Comparison of ENCODE assay signal across 8 cellular contexts in the genomic region with DNA sequence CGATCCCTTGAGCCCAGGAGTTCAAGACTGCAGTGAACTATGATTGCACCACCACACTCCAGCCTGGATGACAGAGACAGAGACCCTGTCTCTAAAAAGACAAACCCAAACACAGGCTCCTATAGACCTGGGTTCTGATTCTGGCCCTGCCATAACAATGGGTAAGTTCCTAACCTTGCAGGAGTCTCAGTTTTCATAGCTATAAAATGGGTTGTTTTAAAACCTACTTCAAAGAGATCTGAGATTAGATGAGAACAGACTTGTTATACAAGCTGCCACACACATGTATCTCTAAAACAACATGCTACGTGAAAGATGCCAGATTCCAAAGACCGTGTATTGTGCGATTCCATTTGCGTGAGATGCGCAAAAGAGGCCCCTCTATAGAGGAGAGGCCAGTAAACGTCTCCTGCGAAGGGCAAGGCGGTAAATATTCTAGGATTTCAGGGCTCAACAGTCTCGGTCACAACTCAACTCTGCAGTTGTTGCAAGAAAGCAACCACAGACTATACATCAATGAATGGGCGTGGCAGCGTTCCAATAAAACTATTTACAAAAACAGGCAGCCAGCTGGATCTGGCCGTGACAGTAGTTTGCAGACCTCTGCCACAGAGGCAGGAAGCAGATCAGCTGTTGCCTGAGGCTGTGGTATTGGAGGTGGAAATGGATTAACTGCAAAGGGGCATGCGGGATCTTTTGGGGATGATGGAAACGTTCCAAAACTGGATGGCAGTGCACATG. TPM values are rescaled to one million over a fixed set of nuclear protein-coding genes. Genes with fewer than 3 reads are reported as not detected.
DNase-seq lines count a peak whose midpoint lies in the region; ATAC-seq and TF ChIP-seq lines count a peak whose summit lies in the region.

No MANE protein-coding gene starts in this region.

- no peak overlapping the region for H3K4me3 Mint-ChIP-seq in activated CD8-positive, alpha-beta T cell treated with anti-CD3 and anti-CD28 coated beads for 36 hours
- no peak overlapping the region for H3K4me3 Mint-ChIP-seq in activated CD8-positive, alpha-beta T cell treated with anti-CD3 and anti-CD28 coated beads, Interleukin-2, amount 10 ng/mL, durations not matched to agents 7 days and 5 days
- H3K4me3 Mint-ChIP-seq in activated T-helper 17 cell treated with anti-CD3 and anti-CD28 coated beads, Interleukin-2, amount 50 U/mL, for 72 hours = no peak overlapping the region

- TF ChIP-seq CTCF in activated CD8-positive, alpha-beta T cell treated with anti-CD3 and anti-CD28 coated beads for 36 hours (IDR thresholded peaks at IDR 0.05) = no peak

- DNase-seq in activated CD8-positive, alpha-beta T cell treated with anti-CD3 and anti-CD28 coated beads for 36 hours = no peak
- DNase-seq in activated CD8-positive, alpha-beta T cell treated with anti-CD3 and anti-CD28 coated beads, Interleukin-2, amount 10 ng/mL, durations not matched to agents 7 days and 5 days = no peak
- DNase-seq in hepatic stellate cell (ENCODE audit: low spot score) = peak; percentile 82
- DNase-seq in superior temporal gyrus (ENCODE audit: extremely low spot score) = peak; percentile 88
- DNase-seq in GDM1 (lab: John Stamatoyannopoulos, UW) = no peak

- CTCF ChIA-PET in activated CD8-positive, alpha-beta T cell treated with anti-CD3 and anti-CD28 coated beads for 36 hours (lab: Charles Lee) = interaction anchor here (0.7 to 9.9 kb wide), 7 partner anchors 8 to 156 kb away, joined by 3 to 87 read pairs (median 4); no protein-coding TSS in a partner anchor
- CTCF ChIA-PET in activated CD8-positive, alpha-beta T cell treated with anti-CD3 and anti-CD28 coated beads, Interleukin-2, amount 10 ng/mL, durations not matched to agents 7 days and 5 days (lab: Charles Lee) = interaction anchor here (0.6 to 1.8 kb wide), 5 partner anchors 9 to 214 kb away, joined by 3 to 6 read pairs (median 4); partner anchors contain the start of gene MGRN1

- no peak for ATAC-seq in activated CD8-positive, alpha-beta T cell treated with anti-CD3 and anti-CD28 coated beads for 36 hours
- no peak for ATAC-seq in activated CD8-positive, alpha-beta T cell treated with anti-CD3 and anti-CD28 coated beads, Interleukin-2, amount 10 ng/mL, durations not matched to agents 7 days and 5 days
- no peak for ATAC-seq in activated T-helper 17 cell treated with anti-CD3 and anti-CD28 coated beads, Interleukin-2, amount 50 U/mL, for 72 hours (replicated peaks)
- ATAC-seq in HG03432 (IDR thresholded peaks at IDR 0.05; ENCODE audit: unreplicated experiment) = no peak
- no peak for ATAC-seq in GM19324 (IDR thresholded peaks at IDR 0.05; ENCODE audit: low FRiP score, unreplicated experiment)

- H3K27ac Mint-ChIP-seq in activated CD8-positive, alpha-beta T cell treated with anti-CD3 and anti-CD28 coated beads for 36 hours = peak overlapping the region; percentile 20
- no peak overlapping the region for H3K27ac Mint-ChIP-seq in activated CD8-positive, alpha-beta T cell treated with anti-CD3 and anti-CD28 coated beads, Interleukin-2, amount 10 ng/mL, durations not matched to agents 7 days and 5 days
- peak overlapping the region; percentile 34 for H3K27ac Mint-ChIP-seq in activated T-helper 17 cell treated with anti-CD3 and anti-CD28 coated beads, Interleukin-2, amount 50 U/mL, for 72 hours

- POLR2A ChIA-PET in activated CD8-positive, alpha-beta T cell treated with anti-CD3 and anti-CD28 coated beads for 36 hours (lab: Charles Lee) = interaction anchor here (0.6 to 1.6 kb wide), 5 partner anchors 15 to 729 kb away, joined by 3 to 6 read pairs (median 3); partner anchors contain the start of gene VASN
- POLR2A ChIA-PET in activated CD8-positive, alpha-beta T cell treated with anti-CD3 and anti-CD28 coated beads, Interleukin-2, amount 10 ng/mL, durations not matched to agents 7 days and 5 days (lab: Charles Lee) = no interaction called here

- intact Hi-C loops in activated CD8-positive, alpha-beta T cell treated with anti-CD3 and anti-CD28 coated beads for 36 hours (cut with micrococcal nuclease) = loop anchor here (10.0 kb wide), 1 partner anchor 56 kb away; the partner anchor contains the start of gene PAM16

- no peaks in the 10 kb centered on the region for H3K9me3 Mint-ChIP-seq in activated CD8-positive, alpha-beta T cell treated with anti-CD3 and anti-CD28 coated beads for 36 hours
- no peaks in the 10 kb centered on the region for H3K9me3 Mint-ChIP-seq in activated CD8-positive, alpha-beta T cell treated with anti-CD3 and anti-CD28 coated beads, Interleukin-2, amount 10 ng/mL, durations not matched to agents 7 days and 5 days (ENCODE audit: insufficient read depth)
- no peaks in the 10 kb centered on the region for H3K9me3 Mint-ChIP-seq in activated T-helper 17 cell treated with anti-CD3 and anti-CD28 coated beads, Interleukin-2, amount 50 U/mL, for 72 hours

- H3K36me3 Mint-ChIP-seq in activated CD8-positive, alpha-beta T cell treated with anti-CD3 and anti-CD28 coated beads for 36 hours (ENCODE audit: low read depth) = peaks cover 21% of the 10 kb centered on the region
- H3K36me3 Mint-ChIP-seq in activated CD8-positive, alpha-beta T cell treated with anti-CD3 and anti-CD28 coated beads, Interleukin-2, amount 10 ng/mL, durations not matched to agents 7 days and 5 days (ENCODE audit: low read depth) = peaks cover 51% of the 10 kb centered on the region
- H3K36me3 Mint-ChIP-seq in activated T-helper 17 cell treated with anti-CD3 and anti-CD28 coated beads, Interleukin-2, amount 50 U/mL, for 72 hours (ENCODE audit: low read depth) = peaks cover 92% of the 10 kb centered on the region

- no peaks in the 10 kb centered on the region for H3K27me3 Mint-ChIP-seq in activated CD8-positive, alpha-beta T cell treated with anti-CD3 and anti-CD28 coated beads for 36 hours
- H3K27me3 Mint-ChIP-seq in activated CD8-positive, alpha-beta T cell treated with anti-CD3 and anti-CD28 coated beads, Interleukin-2, amount 10 ng/mL, durations not matched to agents 7 days and 5 days (ENCODE audit: low read depth) = no peaks in the 10 kb centered on the region
- no peaks in the 10 kb centered on the region for H3K27me3 Mint-ChIP-seq in activated T-helper 17 cell treated with anti-CD3 and anti-CD28 coated beads, Interleukin-2, amount 50 U/mL, for 72 hours

- peaks cover 33% of the 10 kb centered on the region for H3K4me1 Mint-ChIP-seq in activated CD8-positive, alpha-beta T cell treated with anti-CD3 and anti-CD28 coated beads for 36 hours (ENCODE audit: low read depth)
- peaks cover 42% of the 10 kb centered on the region for H3K4me1 Mint-ChIP-seq in activated CD8-positive, alpha-beta T cell treated with anti-CD3 and anti-CD28 coated beads, Interleukin-2, amount 10 ng/mL, durations not matched to agents 7 days and 5 days (ENCODE audit: low read depth)
- H3K4me1 Mint-ChIP-seq in activated T-helper 17 cell treated with anti-CD3 and anti-CD28 coated beads, Interleukin-2, amount 50 U/mL, for 72 hours = peaks cover 17% of the 10 kb centered on the region

RNA-seq across cellular contexts. Expression of gene CORO7, which starts 5.9 kb away (rescaled TPM):
- 10 to 100 TPM; 73.3 to 76.6 TPM for total RNA-seq in activated CD8-positive, alpha-beta T cell treated with anti-CD3 and anti-CD28 coated beads for 36 hours
- total RNA-seq in activated CD8-positive, alpha-beta T cell treated with anti-CD3 and anti-CD28 coated beads, Interleukin-2, amount 10 ng/mL, durations not matched to agents 7 days and 5 days = 100 to 1,000 TPM; 167 to 176 TPM
- total RNA-seq in activated T-helper 17 cell treated with anti-CD3 and anti-CD28 coated beads, Interleukin-2, amount 50 U/mL, for 72 hours = 100 to 1,000 TPM in 1 of 2 donors, 10 to 100 TPM in 1; 82.6 to 114 TPM

RNA-seq across cellular contexts. Expression of gene DNAJA3, which starts 15.2 kb away (rescaled TPM):
- total RNA-seq in activated CD8-positive, alpha-beta T cell treated with anti-CD3 and anti-CD28 coated beads for 36 hours = 100 to 1,000 TPM in 1 of 2 experiments, 10 to 100 TPM in 1; 86.8 to 101 TPM
- 10 to 100 TPM; 55.1 to 61.4 TPM for total RNA-seq in activated CD8-positive, alpha-beta T cell treated with anti-CD3 and anti-CD28 coated beads, Interleukin-2, amount 10 ng/mL, durations not matched to agents 7 days and 5 days
- 10 to 100 TPM; 50.3 to 81.1 TPM for total RNA-seq in activated T-helper 17 cell treated with anti-CD3 and anti-CD28 coated beads, Interleukin-2, amount 50 U/mL, for 72 hours

RNA-seq across cellular contexts. Expression of gene VASN, which starts 38.9 kb away (rescaled TPM):
- not detected for total RNA-seq in activated CD8-positive, alpha-beta T cell treated with anti-CD3 and anti-CD28 coated beads for 36 hours
- total RNA-seq in activated CD8-positive, alpha-beta T cell treated with anti-CD3 and anti-CD28 coated beads, Interleukin-2, amount 10 ng/mL, durations not matched to agents 7 days and 5 days = not detected
- under 1 TPM; 0.11 to 0.29 TPM for total RNA-seq in activated T-helper 17 cell treated with anti-CD3 and anti-CD28 coated beads, Interleukin-2, amount 50 U/mL, for 72 hours

RNA-seq across cellular contexts. Expression of gene PAM16, which starts 59.4 kb away (rescaled TPM):
- total RNA-seq in activated CD8-positive, alpha-beta T cell treated with anti-CD3 and anti-CD28 coated beads for 36 hours = 10 to 100 TPM; 65.9 to 70.1 TPM
- total RNA-seq in activated CD8-positive, alpha-beta T cell treated with anti-CD3 and anti-CD28 coated beads, Interleukin-2, amount 10 ng/mL, durations not matched to agents 7 days and 5 days = 10 to 100 TPM; 33.3 to 40.3 TPM
- 10 to 100 TPM; 40.4 to 74.7 TPM for total RNA-seq in activated T-helper 17 cell treated with anti-CD3 and anti-CD28 coated beads, Interleukin-2, amount 50 U/mL, for 72 hours

Comparison
In these comparisons a context has a peak if more than half of its experiments do, and no peak if none do; other contexts are left out.
1. DNase-seq: peak in hepatic stellate cell (single experiment) and superior temporal gyrus (single experiment); none in activated CD8-positive, alpha-beta T cell treated with anti-CD3 and anti-CD28 coated beads for 36 hours (single experiment), activated CD8-positive, alpha-beta T cell treated with anti-CD3 and anti-CD28 coated beads, Interleukin-2, amount 10 ng/mL, durations not matched to agents 7 days and 5 days (single experiment) and GDM1 (single experiment).